8 cellular contexts compared by ENCODE assay signal in the genomic region with DNA sequence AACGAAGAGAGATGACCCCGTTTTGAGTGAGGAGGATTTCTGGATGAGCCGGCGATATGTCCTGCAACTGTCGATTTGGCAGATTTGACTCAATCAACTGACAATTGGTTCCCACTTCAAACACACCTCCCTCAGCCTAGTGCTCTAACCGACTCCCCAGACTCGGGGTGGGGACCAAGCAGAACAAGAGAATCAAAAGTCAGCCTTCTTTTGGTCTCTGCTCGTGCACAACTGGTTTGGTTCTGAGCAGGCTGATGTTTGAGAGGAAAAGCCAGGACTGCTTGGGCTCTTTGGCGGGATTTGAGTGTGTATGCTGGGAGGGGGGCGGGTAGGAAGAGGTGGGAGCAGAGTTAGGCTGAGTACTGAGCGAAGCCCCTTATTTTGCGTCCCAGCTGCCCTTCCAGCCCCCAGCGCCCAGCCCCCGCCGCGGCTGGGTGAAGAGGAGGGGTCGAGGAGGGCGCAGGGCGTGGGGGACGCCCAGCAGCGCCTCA.
DNase-seq lines count a peak whose midpoint lies in the region; ATAC-seq and TF ChIP-seq lines count a peak whose summit lies in the region.

No MANE protein-coding gene starts in this region.

- H3K4me1 ChIP-seq in iPS-20b (ENCODE audit: insufficient read depth, low read length) (peaks cover 8% of the 10 kb centered on the region; the same call in 1 of the 2 replicates), stomach (peaks cover 9 to 31% (median 27%) of the 10 kb centered on the region in 4 donors)

- H3K36me3 ChIP-seq in iPS-20b (ENCODE audit: insufficient read depth, low read depth, low read length) (no peaks in the 10 kb centered on the region), stomach (no peaks in the 10 kb centered on the region)

- peaks cover 33% of the 10 kb centered on the region for H3K27me3 ChIP-seq in iPS-20b (ENCODE audit: insufficient read depth, low read length)
- peaks cover 0 to 42% (median 20%) of the 10 kb centered on the region in 3 donors for H3K27me3 ChIP-seq in stomach

- H3K9me3 ChIP-seq in iPS-20b (ENCODE audit: insufficient read depth, low read depth, low read length), result no peaks in the 10 kb centered on the region
- no peaks in the 10 kb centered on the region for H3K9me3 ChIP-seq in stomach

- peaks cover 0 to 3% (median 0%) of the 10 kb centered on the region in 3 donors for H3K36me3 Mint-ChIP-seq in naive thymus-derived CD8-positive, alpha-beta T cell

- H3K4me3 Mint-ChIP-seq in naive thymus-derived CD8-positive, alpha-beta T cell, result peak overlapping the region in 4 of 10 donors; percentile 52 to 81 (median 62)

- intact Hi-C loops in stomach (cut with DNase I; ENCODE audit: low total_unique reads), result no loop called here

- H3K9ac ChIP-seq in iPS-20b (ENCODE audit: low read depth, low read length), result peak overlapping the region; percentile 74; the same call in 1 of the 2 replicates

- POLR2A ChIA-PET in naive thymus-derived CD8-positive, alpha-beta T cell (lab: Charles Lee), result no interaction called here

- DNase-seq in AG10803 (ENCODE audit: low read depth) (no peak), HK-2 (ENCODE audit: unreplicated experiment) (peak; percentile 12), amniotic epithelial cell (ENCODE audit: low read depth) (peak; percentile 2), stomach (no peak), mucosa of gallbladder (ENCODE audit: low spot score) (no peak)
- DNase-seq in naive thymus-derived CD8-positive, alpha-beta T cell, result no peak

- H3K4me1 Mint-ChIP-seq in naive thymus-derived CD8-positive, alpha-beta T cell, result peaks cover 2 to 17% (median 15%) of the 10 kb centered on the region in 4 donors

- H3K4me3 ChIP-seq in AG10803 (ENCODE audit: low read length) (peak overlapping the region; percentile 50), iPS-20b (ENCODE audit: low read length) (peak overlapping the region; percentile 90), stomach (peak overlapping the region; percentile 47 to 88 (median 74))

- peak overlapping the region in 1 of 10 donors; percentile 50 for H3K27ac Mint-ChIP-seq in naive thymus-derived CD8-positive, alpha-beta T cell

- peaks cover 22 to 63% (median 36%) of the 10 kb centered on the region in 5 donors for H3K27me3 Mint-ChIP-seq in naive thymus-derived CD8-positive, alpha-beta T cell

- TF ChIP-seq CTCF in AG10803 (conservative IDR thresholded peaks at IDR 0.05; ENCODE audit: low read length) (no peak), stomach (IDR thresholded peaks at IDR 0.05) (no peak)

- peaks cover 0 to 5% (median 0%) of the 10 kb centered on the region in 9 donors for H3K9me3 Mint-ChIP-seq in naive thymus-derived CD8-positive, alpha-beta T cell

- TF ChIP-seq POLR2A in stomach (IDR thresholded peaks at IDR 0.05), result no peak

- 0 to 2% (median 0%) methylated on average over 15 to 21 of the region's 21 CpGs for WGBS in stomach, 5 donors

- ATAC-seq in GM19043 (IDR thresholded peaks at IDR 0.05; ENCODE audit: low read depth, unreplicated experiment), result peak; percentile 2
- no peak for ATAC-seq in naive thymus-derived CD8-positive, alpha-beta T cell

- H3K27ac ChIP-seq in iPS-20b (ENCODE audit: low read length) (no peak overlapping the region), stomach (peak overlapping the region; percentile 45 to 79 (median 72))

- no peak for TF ChIP-seq EP300 in stomach (IDR thresholded peaks at IDR 0.05)

Comparison
In these comparisons a context has a peak if more than half of its experiments do, and no peak if none do; other contexts are left out.
1. DNase-seq: peak in HK-2 (single experiment) and amniotic epithelial cell (single experiment); none in AG10803 (single experiment), stomach (single experiment), naive thymus-derived CD8-positive, alpha-beta T cell (0 of 10) and mucosa of gallbladder (single experiment).
2. Peak in every context shown above with its lines, with median percentiles within 50 percentile points of each other: H3K4me3 ChIP-seq.